30 cellular contexts compared by ENCODE assay signal in the genomic region with DNA sequence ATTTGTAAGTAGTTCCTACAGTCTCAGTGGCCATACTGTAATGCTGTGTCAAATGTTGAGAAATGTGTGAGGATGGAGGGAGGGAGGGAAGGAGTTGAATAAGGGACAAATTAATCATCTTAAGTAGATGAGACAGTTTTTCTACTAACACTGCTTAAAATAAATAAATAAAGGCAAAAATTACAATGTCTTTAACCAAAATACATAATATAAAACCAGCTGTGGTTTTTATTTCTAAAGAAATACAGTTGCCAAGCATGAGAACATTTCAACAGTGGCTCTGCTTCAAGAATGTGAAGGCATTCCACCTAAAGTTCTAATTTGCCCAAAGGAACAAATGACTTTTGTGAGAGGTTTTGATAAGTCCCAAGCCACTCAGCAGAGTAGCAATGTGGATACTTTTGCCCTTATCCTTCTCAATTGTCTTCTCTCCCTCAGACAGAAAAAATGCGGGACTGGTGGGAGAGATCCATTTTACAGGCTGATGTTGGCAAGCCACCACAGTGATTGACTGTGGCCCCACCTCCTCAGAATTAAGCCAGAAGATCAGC.
A peak's percentile ranks its signal among the peaks of the same experiment; 100 is the strongest.
DNase-seq lines count a peak whose midpoint lies in the region; ATAC-seq, FAIRE-seq and TF ChIP-seq lines count a peak whose summit lies in the region.
"Had no signal": no experiment of that assay in that cellular context is flagged by ENCODE, and none has a peak within 500 bp of the region (broad histone marks: within the 10 kb centered on the region; RNA-seq: fewer than 3 reads in every experiment).

No MANE protein-coding gene starts in this region.

- H3K36me3 ChIP-seq in SJSA1: no peaks in the 10 kb centered on the region
- no peaks in the 10 kb centered on the region for H3K36me3 ChIP-seq in left lung
- H3K36me3 ChIP-seq in testis (ENCODE audit: low read depth, missing control alignments): no peaks in the 10 kb centered on the region
- H3K36me3 ChIP-seq: colonic mucosa, pancreas, upper lobe of left lung had no signal

- H3K4me1 Mint-ChIP-seq in HFFc6 (ENCODE audit: low read depth): no peaks in the 10 kb centered on the region
- H3K4me1 Mint-ChIP-seq: activated CD4-positive, alpha-beta T cell treated with anti-CD3 and anti-CD28 coated beads, Interleukin-2, amount 10 ng/mL, durations not matched to agents 24 days and 14 days; CD4-positive, CD25-positive, alpha-beta regulatory T cell had no signal

- H3K4me1 ChIP-seq in SJSA1 (replicated peaks): peaks cover 14% of the 10 kb centered on the region
- H3K4me1 ChIP-seq in left lung: no peaks in the 10 kb centered on the region
- no peaks in the 10 kb centered on the region for H3K4me1 ChIP-seq in testis
- H3K4me1 ChIP-seq: colonic mucosa, pancreas had no signal

- H3K27ac ChIP-seq in SJSA1 (0 out of 2 replicates have a peak overlapping the region, but pooled peaks have one; percentile 19), left lung (no peak overlapping the region), testis (no peak overlapping the region)
- H3K27ac ChIP-seq: colonic mucosa, GM23248, pancreas, PC-9, upper lobe of left lung had no signal

- no peak overlapping the region for H3K27ac Mint-ChIP-seq in HFFc6
- H3K27ac Mint-ChIP-seq: activated CD4-positive, alpha-beta T cell treated with anti-CD3 and anti-CD28 coated beads, Interleukin-2, amount 10 ng/mL, durations not matched to agents 24 days and 14 days; activated T-cell treated with anti-CD3 and anti-CD28 coated beads, Interleukin-2, amount 50 U/mL, for 72 hours; CD4-positive, CD25-positive, alpha-beta regulatory T cell; effector memory CD8-positive, alpha-beta T cell; natural killer cell treated with Interleukin-12 subunit alpha and Interleukin-12 subunit beta and Interleukin-15 and Interleukin-18, amount 100 ng/mL, for 72 hours had no signal

- H3K4me3 ChIP-seq in SJSA1 (no peak overlapping the region), left lung (no peak overlapping the region), testis (no peak overlapping the region)
- H3K4me3 ChIP-seq: colonic mucosa, GM23248, pancreas, PC-9, upper lobe of left lung had no signal

- no peak overlapping the region for H3K4me3 Mint-ChIP-seq in HFFc6
- H3K4me3 Mint-ChIP-seq: activated CD4-positive, alpha-beta T cell treated with anti-CD3 and anti-CD28 coated beads, Interleukin-2, amount 10 ng/mL, durations not matched to agents 24 days and 14 days; activated T-cell treated with anti-CD3 and anti-CD28 coated beads, Interleukin-2, amount 50 U/mL, for 72 hours; CD4-positive, CD25-positive, alpha-beta regulatory T cell; effector memory CD8-positive, alpha-beta T cell; natural killer cell treated with Interleukin-12 subunit alpha and Interleukin-12 subunit beta and Interleukin-15 and Interleukin-18, amount 100 ng/mL, for 72 hours had no signal

- no peaks in the 10 kb centered on the region for H3K27me3 Mint-ChIP-seq in HFFc6 (ENCODE audit: insufficient read depth)
- H3K27me3 Mint-ChIP-seq: activated CD4-positive, alpha-beta T cell treated with anti-CD3 and anti-CD28 coated beads, Interleukin-2, amount 10 ng/mL, durations not matched to agents 24 days and 14 days; CD4-positive, CD25-positive, alpha-beta regulatory T cell; effector memory CD8-positive, alpha-beta T cell; natural killer cell treated with Interleukin-12 subunit alpha and Interleukin-12 subunit beta and Interleukin-15 and Interleukin-18, amount 100 ng/mL, for 72 hours had no signal

- 42 to 73% methylated on average over 1 of the region's 1 CpG for WGBS in testis, 2 donors

- peak; percentile 52 for ATAC-seq in left lung
- ATAC-seq: activated T-cell treated with anti-CD3 and anti-CD28 coated beads, Interleukin-2, amount 50 U/mL, for 72 hours; effector memory CD8-positive, alpha-beta T cell; esophagus mucosa; left ventricle myocardium superior; natural killer cell treated with Interleukin-12 subunit alpha and Interleukin-12 subunit beta and Interleukin-15 and Interleukin-18, amount 100 ng/mL, for 72 hours; Right ventricle myocardium inferior had no signal

- TF ChIP-seq CTCF in left lung (IDR thresholded peaks at IDR 0.05): no peak
- TF ChIP-seq CTCF in testis (IDR thresholded peaks at IDR 0.05): no peak
- no peak for TF ChIP-seq CTCF in HFFc6 (IDR thresholded peaks at IDR 0.05)

- intact Hi-C loops in left lung (cut with DNase I): no loop called here
- intact Hi-C loops in testis (cut with DNase I; ENCODE audit: low total_unique reads): no loop called here

- H3K27me3 ChIP-seq in SJSA1 (replicated peaks): no peaks in the 10 kb centered on the region
- H3K27me3 ChIP-seq in left lung: no peaks in the 10 kb centered on the region
- no peaks in the 10 kb centered on the region for H3K27me3 ChIP-seq in testis
- H3K27me3 ChIP-seq: colonic mucosa, pancreas, upper lobe of left lung had no signal

- peak; percentile 93 for FAIRE-seq in endometrium (lab: Jason Lieb, UNC)
- FAIRE-seq: islet of Langerhans, pancreas had no signal

- H3K9me3 ChIP-seq in SJSA1 (replicated peaks) (no peaks in the 10 kb centered on the region), left lung (no peaks in the 10 kb centered on the region), testis (no peaks in the 10 kb centered on the region)
- H3K9me3 ChIP-seq: colonic mucosa, pancreas, upper lobe of left lung had no signal

- DNase-seq in SJSA1 (ENCODE audit: low read depth in 1 of 2, low spot score in 2 of 2) (peak; percentile 41 to 75), left lung (no peak), testis (peak; percentile 16), NCI-H69 (lab: John Stamatoyannopoulos, UW) (no peak), NCI-H2227 (lab: John Stamatoyannopoulos, UW; ENCODE audit: unreplicated experiment) (no peak), HFFc6 (no peak)
- DNase-seq: activated CD4-positive, alpha-beta T cell treated with anti-CD3 and anti-CD28 coated beads, Interleukin-2, amount 10 ng/mL, durations not matched to agents 24 days and 14 days; activated naive CD4-positive, alpha-beta T cell treated with Interleukin-2 at 50 U/mL for 16 hours; activated T-cell treated with anti-CD3 and anti-CD28 coated beads, Interleukin-2, amount 50 U/mL, for 72 hours; amygdala; CD4-positive, CD25-positive, alpha-beta regulatory T cell; colonic mucosa; effector memory CD8-positive, alpha-beta T cell; GM23248; KBM-7; left ventricle myocardium superior; MM.1S; NCI-H1436; NCI-H510A; pancreas; PC-9; retina; stimulated activated CD4-positive, alpha-beta T cell treated with anti-CD3 and anti-CD28 coated beads, Interleukin-4, amount 100 ng/mL, for 1 hour; T-helper 9 cell; upper lobe of left lung had no signal

- no peaks in the 10 kb centered on the region for H3K36me3 Mint-ChIP-seq in HFFc6 (ENCODE audit: low read depth)
- H3K36me3 Mint-ChIP-seq: CD4-positive, CD25-positive, alpha-beta regulatory T cell; natural killer cell treated with Interleukin-12 subunit alpha and Interleukin-12 subunit beta and Interleukin-15 and Interleukin-18, amount 100 ng/mL, for 72 hours had no signal

- TF ChIP-seq POLR2A in testis (IDR thresholded peaks at IDR 0.05): no peak

- H3K9me3 Mint-ChIP-seq in HFFc6: peaks cover 8% of the 10 kb centered on the region; the same call in 1 of the 2 replicates
- H3K9me3 Mint-ChIP-seq: activated CD4-positive, alpha-beta T cell treated with anti-CD3 and anti-CD28 coated beads, Interleukin-2, amount 10 ng/mL, durations not matched to agents 24 days and 14 days; activated T-cell treated with anti-CD3 and anti-CD28 coated beads, Interleukin-2, amount 50 U/mL, for 72 hours had no signal

Comparison
In these comparisons a context has a peak if more than half of its experiments do, and no peak if none do; other contexts are left out.
1. DNase-seq: peak in SJSA1 (2 of 2) and testis (single experiment); none in left lung (0 of 2), NCI-H69 (single experiment), NCI-H2227 (single experiment) and HFFc6 (single experiment).